Comparison of ENCODE assay signal across 1 cellular context in genomic region chr19:49635530-49636229, GRCh38.
A peak's percentile ranks its signal among the peaks of the same experiment; 100 is the strongest.
TF ChIP-seq lines count a peak whose summit lies in the region.

No MANE protein-coding gene starts in this region.

TF ChIP-seq in K562, 482 proteins besides CTCF, POLR2A, EP300 and RAD21:
- TF ChIP-seq POLR2G (IDR thresholded peaks at IDR 0.05; ENCODE audit: low read depth, low read length), result peak; percentile 41; the same call in 1 of the 2 replicates
- no peak for TF ChIP-seq LEF1 (IDR thresholded peaks at IDR 0.05)
- TF ChIP-seq DLX4 (CRISPR knock-in tag; IDR thresholded peaks at IDR 0.05), result no peak
- TF ChIP-seq ADNP (tag; IDR thresholded peaks at IDR 0.05), result no peak
- TF ChIP-seq SFPQ (IDR thresholded peaks at IDR 0.05; ENCODE audit: low read depth, low read length), result no peak
- TF ChIP-seq E2F6 (IDR thresholded peaks at IDR 0.05; ENCODE audit: borderline replicate concordance in 1 of 2, extremely low read depth in 1 of 2, insufficient read depth in 1 of 2, insufficient read length in 1 of 2, low read depth in 1 of 2, low read length in 1 of 2, poor library complexity in 1 of 2, severe bottlenecking in 1 of 2), result peak in 1 of 2 experiments; percentile 21
- no peak for TF ChIP-seq SMAD3 (CRISPR knock-in tag; conservative IDR thresholded peaks at IDR 0.05)
- TF ChIP-seq FUS (optimal IDR thresholded peaks at IDR 0.05; ENCODE audit: low read depth, low read length), result no peak
TF ChIP-seq in K562: peak in this region for 2.
